Comparison of ENCODE assay signal across 9 cellular contexts in genomic region chr11:134779179-134779578, GRCh38.
"Had no signal": no experiment of that assay in that cellular context is flagged by ENCODE, and none has a peak within 500 bp of the region (broad histone marks: within the 10 kb centered on the region; RNA-seq: fewer than 3 reads in every experiment).

No MANE protein-coding gene starts in this region.

- H3K4me2 ChIP-seq: GM23338 had no signal

- H3K27ac ChIP-seq: HL-60 had no signal

- DNase-seq: H9, HCEC 1CT, IMR-90, KG1 had no signal

- FAIRE-seq: H1, H54, K562 had no signal

- ATAC-seq: GM23338, K562 had no signal

- H3K4me3 ChIP-seq: GM23338, K562 had no signal

- H2AFZ ChIP-seq: GM23338 had no signal
